1 cellular context compared by ENCODE assay signal in the genomic region with DNA sequence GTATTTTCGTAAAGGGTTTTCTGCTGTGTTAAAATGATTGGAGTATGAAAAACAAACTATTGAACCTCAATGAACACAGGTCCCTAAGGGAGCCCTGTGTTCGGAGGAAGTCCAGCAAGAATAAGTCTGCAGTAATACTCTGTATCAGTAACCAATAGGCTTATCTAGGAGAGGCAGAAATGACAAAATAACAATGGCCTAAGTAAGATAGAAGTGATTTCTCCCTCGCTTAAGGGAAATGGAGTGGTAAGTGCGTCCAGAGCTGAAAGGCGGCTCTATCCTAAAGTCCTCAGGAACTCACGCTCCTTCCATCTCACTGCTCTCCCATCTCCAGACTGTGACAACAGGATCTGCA.
TF ChIP-seq lines count a peak whose summit lies in the region.

No MANE protein-coding gene starts in this region.

TF ChIP-seq in IMR-90, 13 proteins besides CTCF, POLR2A, EP300 and RAD21:
- no peak for TF ChIP-seq CHD1 (IDR thresholded peaks at IDR 0.05; ENCODE audit: low read depth, low read length)
- no peak for TF ChIP-seq CEBPB (IDR thresholded peaks at IDR 0.05; ENCODE audit: low read depth, low read length)
- no peak for TF ChIP-seq BHLHE40 (IDR thresholded peaks at IDR 0.05; ENCODE audit: low read depth, low read length)
- TF ChIP-seq, protein P1, sequence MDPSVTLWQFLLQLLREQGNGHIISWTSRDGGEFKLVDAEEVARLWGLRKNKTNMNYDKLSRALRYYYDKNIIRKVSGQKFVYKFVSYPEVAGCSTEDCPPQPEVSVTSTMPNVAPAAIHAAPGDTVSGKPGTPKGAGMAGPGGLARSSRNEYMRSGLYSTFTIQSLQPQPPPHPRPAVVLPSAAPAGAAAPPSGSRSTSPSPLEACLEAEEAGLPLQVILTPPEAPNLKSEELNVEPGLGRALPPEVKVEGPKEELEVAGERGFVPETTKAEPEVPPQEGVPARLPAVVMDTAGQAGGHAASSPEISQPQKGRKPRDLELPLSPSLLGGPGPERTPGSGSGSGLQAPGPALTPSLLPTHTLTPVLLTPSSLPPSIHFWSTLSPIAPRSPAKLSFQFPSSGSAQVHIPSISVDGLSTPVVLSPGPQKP (IDR thresholded peaks at IDR 0.05; ENCODE audit: borderline replicate concordance, low read depth, low read length) = no peak
- no peak for TF ChIP-seq MAFK (IDR thresholded peaks at IDR 0.05; ENCODE audit: low read depth, low read length)
- TF ChIP-seq MAZ (IDR thresholded peaks at IDR 0.05; ENCODE audit: borderline replicate concordance, low read depth, low read length) = no peak
- no peak for TF ChIP-seq MXI1 (IDR thresholded peaks at IDR 0.05; ENCODE audit: borderline replicate concordance, low read depth, low read length)
- TF ChIP-seq, protein P2, sequence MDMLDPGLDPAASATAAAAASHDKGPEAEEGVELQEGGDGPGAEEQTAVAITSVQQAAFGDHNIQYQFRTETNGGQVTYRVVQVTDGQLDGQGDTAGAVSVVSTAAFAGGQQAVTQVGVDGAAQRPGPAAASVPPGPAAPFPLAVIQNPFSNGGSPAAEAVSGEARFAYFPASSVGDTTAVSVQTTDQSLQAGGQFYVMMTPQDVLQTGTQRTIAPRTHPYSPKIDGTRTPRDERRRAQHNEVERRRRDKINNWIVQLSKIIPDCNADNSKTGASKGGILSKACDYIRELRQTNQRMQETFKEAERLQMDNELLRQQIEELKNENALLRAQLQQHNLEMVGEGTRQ (IDR thresholded peaks at IDR 0.05; ENCODE audit: low read depth, low read length) = no peak
- no peak for TF ChIP-seq RCOR1 (IDR thresholded peaks at IDR 0.05; ENCODE audit: insufficient replicate concordance, low read length)
- TF ChIP-seq SMC3 (IDR thresholded peaks at IDR 0.05; ENCODE audit: low read depth, low read length) = no peak
- TF ChIP-seq RFX5 (IDR thresholded peaks at IDR 0.05; ENCODE audit: low read depth, low read length) = no peak
- TF ChIP-seq NFE2L2 (IDR thresholded peaks at IDR 0.05; ENCODE audit: low read depth, low read length) = no peak
- no peak for TF ChIP-seq FOS (IDR thresholded peaks at IDR 0.05; ENCODE audit: low read depth, low read length)
